In genomic region chr15:86735244-86736040, GRCh38 we compare ENCODE assay signal across 13 cellular contexts.
"Had no signal": no experiment of that assay in that cellular context is flagged by ENCODE, and none has a peak within 500 bp of the region (broad histone marks: within the 10 kb centered on the region; RNA-seq: fewer than 3 reads in every experiment).

No MANE protein-coding gene starts in this region.

- H3K27me3 ChIP-seq: body of pancreas, foreskin keratinocyte had no signal

- H3K9me3 ChIP-seq: body of pancreas, psoas muscle had no signal

- H3K27ac ChIP-seq: body of pancreas, foreskin keratinocyte, psoas muscle had no signal

- H3K4me1 ChIP-seq: body of pancreas, foreskin keratinocyte, psoas muscle had no signal

- ATAC-seq: body of pancreas; effector memory CD8-positive, alpha-beta T cell; foreskin keratinocyte; left cardiac atrium; natural killer cell treated with Interleukin-12 subunit alpha and Interleukin-12 subunit beta and Interleukin-15 and Interleukin-18, amount 100 ng/mL, for 72 hours; psoas muscle; sciatic nerve had no signal

- H3K4me3 ChIP-seq: body of pancreas, psoas muscle had no signal

- DNase-seq: amniotic stem cell; effector memory CD8-positive, alpha-beta T cell; head of caudate nucleus; left cardiac atrium; nucleus accumbens; psoas muscle; stimulated activated CD4-positive, alpha-beta T cell treated with anti-CD3 and anti-CD28 coated beads, Interleukin-2, amount 100 ng/mL, for 24 hours; stimulated activated naive CD4-positive, alpha-beta T cell; substantia nigra had no signal
